In the genomic region with DNA sequence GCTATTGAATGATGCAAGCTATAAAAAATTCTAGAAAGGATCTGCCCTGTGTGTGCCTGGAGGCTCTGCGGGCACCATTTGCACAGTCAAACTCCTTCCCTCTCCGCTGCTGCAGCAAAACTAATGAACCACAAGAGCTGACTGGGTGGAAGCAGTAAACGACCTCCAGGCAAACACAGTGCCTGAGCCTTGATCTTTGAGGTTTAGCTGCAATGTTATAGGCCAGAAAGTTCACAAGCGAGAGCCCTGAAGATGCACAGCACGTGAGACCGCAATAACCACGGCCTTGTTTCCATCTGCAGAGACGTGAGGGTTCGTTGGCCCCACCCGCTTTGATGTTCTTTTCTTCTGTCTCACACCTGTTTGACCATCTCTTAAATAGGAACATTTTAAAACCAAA, we compare ENCODE assay signal across 10 cellular contexts.
DNase-seq lines count a peak whose midpoint lies in the region; ATAC-seq and TF ChIP-seq lines count a peak whose summit lies in the region.
"Had no signal": no experiment of that assay in that cellular context is flagged by ENCODE, and none has a peak within 500 bp of the region (broad histone marks: within the 10 kb centered on the region; RNA-seq: fewer than 3 reads in every experiment).

No MANE protein-coding gene starts in this region.

- H3K27ac Mint-ChIP-seq in activated CD4-positive, alpha-beta T cell treated with anti-CD3 and anti-CD28 coated beads, Interleukin-2, amount 10 ng/mL, durations not matched to agents 24 days and 14 days, result no peak overlapping the region

- peaks cover 14% of the 10 kb centered on the region for H3K4me1 Mint-ChIP-seq in activated CD4-positive, alpha-beta T cell treated with anti-CD3 and anti-CD28 coated beads, Interleukin-2, amount 10 ng/mL, durations not matched to agents 24 days and 14 days

- no peak for TF ChIP-seq POLR2A in lower leg skin (IDR thresholded peaks at IDR 0.05)

- H3K27me3 ChIP-seq in GM06990 (replicated peaks; ENCODE audit: control insufficient read depth, insufficient read depth, low read length) (no peaks in the 10 kb centered on the region; the same call in none of the 2 replicates), MG63 (no peaks in the 10 kb centered on the region), right cardiac atrium (ENCODE audit: control insufficient read depth, insufficient read depth) (no peaks in the 10 kb centered on the region)

- H3K27ac ChIP-seq in right cardiac atrium (ENCODE audit: low read length), result no peak overlapping the region

- H3K9me3 ChIP-seq in mucosa of descending colon (peaks cover 10% of the 10 kb centered on the region), MG63 (peaks cover 2% of the 10 kb centered on the region; the same call in 1 of the 2 replicates), right cardiac atrium (ENCODE audit: control insufficient read depth, low read length) (peaks cover 2% of the 10 kb centered on the region)

- H3K4me3 Mint-ChIP-seq in activated CD4-positive, alpha-beta T cell treated with anti-CD3 and anti-CD28 coated beads, Interleukin-2, amount 10 ng/mL, durations not matched to agents 24 days and 14 days, result peak overlapping the region; percentile 13

- H3K4me1 ChIP-seq in mucosa of descending colon (ENCODE audit: low read depth), result no peaks in the 10 kb centered on the region
- peaks cover 2% of the 10 kb centered on the region for H3K4me1 ChIP-seq in right cardiac atrium (ENCODE audit: control insufficient read depth, insufficient read depth, low read length)

- H3K36me3 ChIP-seq in GM06990 (ENCODE audit: control insufficient read depth, insufficient read depth, low read length), result no peaks in the 10 kb centered on the region
- H3K36me3 ChIP-seq in mucosa of descending colon (ENCODE audit: low read depth), result no peaks in the 10 kb centered on the region
- H3K36me3 ChIP-seq in MG63, result no peaks in the 10 kb centered on the region

- H3K9me3 Mint-ChIP-seq in activated CD4-positive, alpha-beta T cell treated with anti-CD3 and anti-CD28 coated beads, Interleukin-2, amount 10 ng/mL, durations not matched to agents 24 days and 14 days, result peaks cover 17% of the 10 kb centered on the region

- WGBS in lower leg skin, 2 donors, result 71 to 73% methylated on average over 10 of the region's 10 CpGs
- WGBS in right cardiac atrium, result 82% methylated on average over 10 of the region's 10 CpGs

- intact Hi-C loops in activated CD4-positive, alpha-beta T cell treated with anti-CD3 and anti-CD28 coated beads, Interleukin-2, amount 10 ng/mL, durations not matched to agents 24 days and 14 days (cut with micrococcal nuclease), result no loop called here
- intact Hi-C loops in mucosa of descending colon (cut with DNase I, micrococcal nuclease), result no loop called here
- intact Hi-C loops in lower leg skin (cut with DNase I; ENCODE audit: low total_unique reads), result no loop called here
- intact Hi-C loops in right cardiac atrium (cut with DNase I), result no loop called here

- TF ChIP-seq CTCF in GM06990 (IDR thresholded peaks at IDR 0.05; ENCODE audit: insufficient read depth, low read length, poor library complexity, severe bottlenecking) (no peak), mucosa of descending colon (IDR thresholded peaks at IDR 0.05) (no peak), lower leg skin (IDR thresholded peaks at IDR 0.05) (no peak)

- DNase-seq in GM06990 (ENCODE audit: extremely low read depth, insufficient read length) (peak; percentile 35), mucosa of descending colon (peak in 1 of 3 donors; percentile 19), MG63 (no peak), lower leg skin (ENCODE audit: low spot score in 2 of 2) (no peak), right cardiac atrium (no peak), NCI-H2107 treated with DMSO at 0.1 percent for 48 hours (lab: John Stamatoyannopoulos, UW; ENCODE audit: unreplicated experiment) (no peak)
- peak; percentile 78 for DNase-seq in activated CD4-positive, alpha-beta T cell treated with anti-CD3 and anti-CD28 coated beads, Interleukin-2, amount 10 ng/mL, durations not matched to agents 24 days and 14 days
- DNase-seq: caudate nucleus, Karpas-422 had no signal

- H3K27me3 Mint-ChIP-seq in activated CD4-positive, alpha-beta T cell treated with anti-CD3 and anti-CD28 coated beads, Interleukin-2, amount 10 ng/mL, durations not matched to agents 24 days and 14 days, result peaks cover 25% of the 10 kb centered on the region

- H3K36me3 Mint-ChIP-seq in activated CD4-positive, alpha-beta T cell treated with anti-CD3 and anti-CD28 coated beads, Interleukin-2, amount 10 ng/mL, durations not matched to agents 24 days and 14 days (ENCODE audit: low read depth), result no peaks in the 10 kb centered on the region

- no peak overlapping the region for H3K4me3 ChIP-seq in GM06990 (replicated peaks; ENCODE audit: low read depth, low read length)
- H3K4me3 ChIP-seq in mucosa of descending colon, result no peak overlapping the region
- H3K4me3 ChIP-seq in MG63, result no peak overlapping the region
- H3K4me3 ChIP-seq in lower leg skin (ENCODE audit: low read depth, poor library complexity, severe bottlenecking), result no peak overlapping the region
- H3K4me3 ChIP-seq in right cardiac atrium (ENCODE audit: low read length), result no peak overlapping the region

- peak; percentile 49 for ATAC-seq in HG03442 (IDR thresholded peaks at IDR 0.05; ENCODE audit: unreplicated experiment)
- ATAC-seq in mucosa of descending colon, result peak; percentile 70
- no peak for ATAC-seq in right cardiac atrium

Comparison
In these comparisons a context has a peak if more than half of its experiments do, and no peak if none do; other contexts are left out.
1. DNase-seq: peak in GM06990 (single experiment) and activated CD4-positive, alpha-beta T cell treated with anti-CD3 and anti-CD28 coated beads, Interleukin-2, amount 10 ng/mL, durations not matched to agents 24 days and 14 days (single experiment); none in MG63 (single experiment), lower leg skin (0 of 2), right cardiac atrium (0 of 3) and NCI-H2107 treated with DMSO at 0.1 percent for 48 hours (single experiment).
2. ATAC-seq: peak in HG03442 (single experiment) and mucosa of descending colon (single experiment); none in right cardiac atrium (0 of 2).